ENCODE assay signal across 4 cellular contexts in the genomic region with DNA sequence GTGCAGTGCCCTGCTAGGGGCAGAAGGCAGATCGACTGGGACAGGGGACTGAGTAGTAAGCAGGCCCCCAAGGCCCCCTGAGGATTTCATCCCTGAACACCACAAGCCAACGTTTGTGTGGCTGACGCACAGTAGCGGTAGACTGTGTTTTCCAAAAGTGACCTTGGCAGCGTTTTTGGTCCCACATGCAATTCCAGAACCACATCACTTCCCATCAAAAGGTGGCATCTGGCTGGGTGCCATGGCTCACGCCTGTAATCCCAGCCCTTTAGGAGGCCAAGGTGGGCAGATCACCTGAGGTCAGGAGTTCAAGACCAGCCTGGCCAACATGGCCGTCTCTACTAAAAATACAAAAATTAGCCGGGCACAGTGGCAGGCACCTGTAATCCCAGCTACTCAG. TPM values are rescaled to one million over a fixed set of nuclear protein-coding genes. Genes with fewer than 3 reads are reported as not detected.
"Had no signal": no experiment of that assay in that cellular context is flagged by ENCODE, and none has a peak within 500 bp of the region (broad histone marks: within the 10 kb centered on the region; RNA-seq: fewer than 3 reads in every experiment).

No MANE protein-coding gene starts in this region.

RNA-seq across cellular contexts. Expression of a gene that starts 34.1 kb away (rescaled TPM):
- total RNA-seq: LHCN-M2, NCI-H460, PC-9, SJCRH30 had no signal
